In genomic region chr1:223513309-223513708, GRCh38 we compare ENCODE assay signal across 12 cellular contexts.
"Had no signal": no experiment of that assay in that cellular context is flagged by ENCODE, and none has a peak within 500 bp of the region (broad histone marks: within the 10 kb centered on the region; RNA-seq: fewer than 3 reads in every experiment).

No MANE protein-coding gene starts in this region.

- H3K4me3 ChIP-seq: testis had no signal

- H3K27ac ChIP-seq: brain microvascular endothelial cell, parathyroid adenoma, testis had no signal

- H3K4me1 ChIP-seq: parathyroid adenoma, testis had no signal

- H3K36me3 ChIP-seq: brain microvascular endothelial cell had no signal

- H3K9me3 ChIP-seq: testis had no signal

- H3K9ac ChIP-seq: parathyroid adenoma had no signal

- H3K27me3 ChIP-seq: brain microvascular endothelial cell, testis had no signal

- H3K79me2 ChIP-seq: parathyroid adenoma had no signal

- DNase-seq: activated effector memory CD4-positive, alpha-beta T cell treated with Interleukin-2 at 50 U/mL for 16 hours; activated T-cell treated with anti-CD3 and anti-CD28 coated beads, Interleukin-2, amount 50 U/mL, for 24 hours; amygdala; brain microvascular endothelial cell; endodermal cell; hypothalamus; kidney glomerular epithelial cell; midbrain; stimulated activated CD4-positive, alpha-beta T cell treated with anti-CD3 and anti-CD28 coated beads, Interleukin-15, amount 100 ng/mL, for 24 hours; stimulated activated CD4-positive, alpha-beta T cell treated with anti-CD3 and anti-CD28 coated beads, Interleukin-4, amount 100 ng/mL, for 24 hours; testis had no signal
